Comparison of ENCODE assay signal across 17 cellular contexts in the genomic region with DNA sequence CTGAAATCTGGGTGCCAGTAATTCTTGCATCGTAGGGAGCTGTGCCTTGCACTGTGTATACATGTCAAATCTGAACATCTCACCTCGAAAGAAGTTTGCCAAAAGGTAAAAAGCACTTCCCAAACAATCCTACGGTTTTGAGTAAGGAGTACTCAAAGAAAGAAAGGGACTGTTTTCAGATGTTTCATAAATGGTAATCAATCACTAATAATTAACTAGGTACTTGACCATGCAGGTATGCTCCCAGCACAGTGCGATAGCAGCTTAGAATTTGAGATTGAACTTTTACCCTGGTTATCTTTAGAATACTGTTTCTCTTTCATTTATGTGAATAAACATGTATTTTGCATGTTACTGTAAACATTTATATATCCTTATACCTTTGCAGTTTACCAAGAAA. TPM values are rescaled to one million over a fixed set of nuclear protein-coding genes. Genes with fewer than 3 reads are reported as not detected.
DNase-seq lines count a peak whose midpoint lies in the region; ATAC-seq, FAIRE-seq and TF ChIP-seq lines count a peak whose summit lies in the region.
"Had no signal": no experiment of that assay in that cellular context is flagged by ENCODE, and none has a peak within 500 bp of the region (broad histone marks: within the 10 kb centered on the region; RNA-seq: fewer than 3 reads in every experiment).

No MANE protein-coding gene starts in this region.

- no peaks in the 10 kb centered on the region for H3K36me3 ChIP-seq in GM12878 (ENCODE audit: control insufficient read depth in 2 of 2, insufficient read depth in 2 of 2, low read length in 1 of 2)
- H3K36me3 ChIP-seq in naive thymus-derived CD4-positive, alpha-beta T cell (ENCODE audit: control insufficient read depth in 2 of 3, insufficient read depth in 3 of 3, low read length in 3 of 3) = no peaks in the 10 kb centered on the region
- H3K36me3 ChIP-seq in gastroesophageal sphincter = no peaks in the 10 kb centered on the region

- H4K20me1 ChIP-seq in GM12878 (ENCODE audit: control insufficient read depth, insufficient read depth) = no peaks in the 10 kb centered on the region

- H3K36me3 Mint-ChIP-seq in naive thymus-derived CD4-positive, alpha-beta T cell = peaks cover 0 to 25% (median 8%) of the 10 kb centered on the region in 5 donors

- H3K4me3 ChIP-seq in A549 = no peak overlapping the region
- H3K4me3 ChIP-seq in GM12878 = no peak overlapping the region
- H3K4me3 ChIP-seq in naive thymus-derived CD4-positive, alpha-beta T cell (ENCODE audit: low read length) = no peak overlapping the region
- H3K4me3 ChIP-seq in gastroesophageal sphincter = no peak overlapping the region
- H3K4me3 ChIP-seq: SJSA1 had no signal

- peak overlapping the region; percentile 56 for H3K4me2 ChIP-seq in A549
- H3K4me2 ChIP-seq in GM12878 (ENCODE audit: control insufficient read depth, insufficient read depth) = no peak overlapping the region

- TF ChIP-seq POLR2A in A549 (IDR thresholded peaks at IDR 0.05; ENCODE audit: low read length) (no peak), GM12878 (IDR thresholded peaks at IDR 0.05; ENCODE audit: low read depth, low read length) (no peak), gastroesophageal sphincter (IDR thresholded peaks at IDR 0.05) (no peak)

- H3K27ac ChIP-seq in A549 (peak overlapping the region; percentile 35 to 45; a peak in 4 of 6 replicates), GM12878 (ENCODE audit: control insufficient read depth, insufficient read depth) (no peak overlapping the region), gastroesophageal sphincter (no peak overlapping the region)
- H3K27ac ChIP-seq in naive thymus-derived CD4-positive, alpha-beta T cell (ENCODE audit: low read depth, low read length) = no peak overlapping the region
- H3K27ac ChIP-seq: RWPE1, SJSA1 had no signal

- H3K4me1 Mint-ChIP-seq in naive thymus-derived CD4-positive, alpha-beta T cell = peaks cover 35 to 88% (median 81%) of the 10 kb centered on the region in 7 donors

- intact Hi-C loops in GM12878 (cut with micrococcal nuclease; ENCODE audit: unreplicated experiment) = no loop called here
- intact Hi-C loops in naive thymus-derived CD4-positive, alpha-beta T cell (cut with micrococcal nuclease) = no loop called here

- DNase-seq in A549 (ENCODE audit: low read depth in 1 of 2, low spot score in 1 of 2) = no peak
- DNase-seq in GM18507 (ENCODE audit: extremely low spot score, insufficient read length, low read depth) = no peak
- DNase-seq in GM12878 (ENCODE audit: low read depth, low spot score) = no peak
- no peak for DNase-seq in naive thymus-derived CD4-positive, alpha-beta T cell
- DNase-seq in NCI-H510A treated with DMSO at 0.1 percent for 48 hours (lab: John Stamatoyannopoulos, UW) = no peak
- no peak for DNase-seq in COLO668 (lab: John Stamatoyannopoulos, UW; ENCODE audit: unreplicated experiment)
- DNase-seq in COLO829 (ENCODE audit: low spot score) = no peak
- DNase-seq: AML-193; H7; KBM-7; NCI-H1436 treated with DMSO at 0.1 percent for 48 hours; NCI-H2081 treated with DMSO at 0.1 percent for 48 hours; NCI-H526; NK-92 treated with Interleukin-12 subunit alpha and Interleukin-12 subunit beta, amount 100 ng/mL, for 24 hours had no signal

- H3K9me3 ChIP-seq in A549 (no peaks in the 10 kb centered on the region), GM12878 (replicated peaks; ENCODE audit: control insufficient read depth, insufficient read depth, low read length) (no peaks in the 10 kb centered on the region), gastroesophageal sphincter (no peaks in the 10 kb centered on the region)
- H3K9me3 ChIP-seq in naive thymus-derived CD4-positive, alpha-beta T cell (ENCODE audit: control insufficient read depth in 2 of 3, low read length in 3 of 3) = no peaks in the 10 kb centered on the region
- H3K9me3 ChIP-seq: SJSA1 had no signal

- CTCF ChIA-PET in A549 (lab: Yijun Ruan, JAX) (interaction anchor here (1.0 to 1.2 kb wide), 2 partner anchors 80 to 226 kb away, joined by 3 to 4 read pairs; no protein-coding TSS in a partner anchor), GM12878 (lab: Yijun Ruan, JAX) (interaction anchor here (0.5 kb wide), 1 partner anchor 831 kb away, joined by 3 read pairs; no protein-coding TSS in a partner anchor)
- CTCF ChIA-PET in naive thymus-derived CD4-positive, alpha-beta T cell (lab: Charles Lee) = interaction anchor here (0.6 to 1.5 kb wide), 2 partner anchors 9 to 13 kb away, joined by 3 to 4 read pairs; no protein-coding TSS in a partner anchor

- H3K27me3 Mint-ChIP-seq in naive thymus-derived CD4-positive, alpha-beta T cell = no peaks in the 10 kb centered on the region

- 45% methylated on average over 4 of the region's 4 CpGs for WGBS in A549 (ENCODE audit: missing lambda C conversion rate)
- 0% methylated on average over 4 of the region's 4 CpGs for WGBS in GM12878 (ENCODE audit: insufficient coverage, insufficient replicate concordance, low lambda C conversion rate, missing lambda C conversion rate)
- WGBS in gastroesophageal sphincter (ENCODE audit: low coverage in 1 of 2), 2 donors = 64 to 81% methylated on average over 4 of the region's 4 CpGs

- no peak for ATAC-seq in A549
- peak; percentile 81 for ATAC-seq in GM12878
- no peak for ATAC-seq in naive thymus-derived CD4-positive, alpha-beta T cell
- ATAC-seq in gastroesophageal sphincter = no peak

- no peak overlapping the region for H3K9ac ChIP-seq in GM12878 (ENCODE audit: control insufficient read depth, insufficient read depth, low read length)

- H3K27me3 ChIP-seq in GM12878 (replicated peaks in 1 of 2; ENCODE audit: control insufficient read depth in 2 of 2, insufficient read depth in 2 of 2, low read length in 1 of 2) (no peaks in the 10 kb centered on the region), gastroesophageal sphincter (no peaks in the 10 kb centered on the region)
- no peaks in the 10 kb centered on the region for H3K27me3 ChIP-seq in naive thymus-derived CD4-positive, alpha-beta T cell (ENCODE audit: control insufficient read depth in 2 of 2, insufficient read depth in 2 of 2, low read length in 2 of 2)
- H3K27me3 ChIP-seq: SJSA1 had no signal

- no peak for FAIRE-seq in A549 (lab: Jason Lieb, UNC)
- FAIRE-seq in GM18507 (lab: Jason Lieb, UNC) = peak; percentile 29
- no peak for FAIRE-seq in GM12878 (lab: Jason Lieb, UNC)

- TF ChIP-seq CTCF in A549 (IDR thresholded peaks at IDR 0.05) = no peak
- TF ChIP-seq CTCF in GM12878 (IDR thresholded peaks at IDR 0.05 in 2 of 3, conservative IDR thresholded peaks at IDR 0.05 in 1 of 3; ENCODE audit: control insufficient read depth in 2 of 3, extremely low read depth in 1 of 3, insufficient read depth in 1 of 3, low read depth in 3 of 3, low read length in 3 of 3) = no peak
- no peak for TF ChIP-seq CTCF in gastroesophageal sphincter (IDR thresholded peaks at IDR 0.05)

- peaks cover 71% of the 10 kb centered on the region for H3K4me1 ChIP-seq in A549
- no peaks in the 10 kb centered on the region for H3K4me1 ChIP-seq in GM12878 (ENCODE audit: control insufficient read depth, insufficient read depth, low read length)
- H3K4me1 ChIP-seq in naive thymus-derived CD4-positive, alpha-beta T cell (ENCODE audit: control insufficient read depth in 2 of 2, insufficient read depth in 2 of 2, low read length in 2 of 2) = peaks cover 6 to 71% of the 10 kb centered on the region in 2 donors
- H3K4me1 ChIP-seq in gastroesophageal sphincter = peaks cover 0 to 54% (median 10%) of the 10 kb centered on the region in 3 donors
- H3K4me1 ChIP-seq: SJSA1 had no signal

- RAD21 ChIA-PET in GM12878 (lab: Charles Lee; ENCODE audit: unreplicated experiment) = interaction anchor here (0.8 to 0.9 kb wide), 2 partner anchors 37 to 52 kb away, joined by 3 to 4 read pairs; no protein-coding TSS in a partner anchor

- SMC1A ChIA-PET in GM12878 (lab: Charles Lee; ENCODE audit: uncharacterized antibody, unreplicated experiment) = interaction anchor here (0.6 to 1.1 kb wide), 6 partner anchors 14 to 331 kb away, joined by 3 to 4 read pairs (median 3); no protein-coding TSS in a partner anchor

- peak overlapping the region in 7 of 9 donors; percentile 2 to 90 (median 62) for H3K27ac Mint-ChIP-seq in naive thymus-derived CD4-positive, alpha-beta T cell

- H3K4me3 Mint-ChIP-seq in naive thymus-derived CD4-positive, alpha-beta T cell = peak overlapping the region in 3 of 10 donors; percentile 44 to 86 (median 74)

- no peak for TF ChIP-seq RAD21 in A549 (conservative IDR thresholded peaks at IDR 0.05 in 1 of 2, IDR thresholded peaks at IDR 0.05 in 1 of 2)
- no peak for TF ChIP-seq RAD21 in GM12878 (IDR thresholded peaks at IDR 0.05; ENCODE audit: insufficient read depth, low read depth, low read length)

- POLR2A ChIA-PET in A549 (lab: Yijun Ruan, JAX) = no interaction called here
- POLR2A ChIA-PET in GM12878 (lab: Charles Lee) = interaction anchor here (0.6 to 1.4 kb wide), 2 partner anchors 13 to 28 kb away, joined by 3 to 5 read pairs; no protein-coding TSS in a partner anchor
- POLR2A ChIA-PET in naive thymus-derived CD4-positive, alpha-beta T cell (lab: Charles Lee) = no interaction called here

- in situ Hi-C loops in GM12878 (cut with MboI) = no loop called here

- TF ChIP-seq EP300 in A549 (IDR thresholded peaks at IDR 0.05) (no peak), GM12878 (IDR thresholded peaks at IDR 0.05; ENCODE audit: borderline replicate concordance in 1 of 2, control insufficient read depth in 1 of 2, low read depth in 2 of 2, low read length in 2 of 2) (no peak), gastroesophageal sphincter (IDR thresholded peaks at IDR 0.05) (no peak)

- H3K79me2 ChIP-seq in GM12878 (ENCODE audit: control insufficient read depth, insufficient read depth, low read length) = no peaks in the 10 kb centered on the region

- peaks cover 0 to 6% (median 0%) of the 10 kb centered on the region in 11 donors for H3K9me3 Mint-ChIP-seq in naive thymus-derived CD4-positive, alpha-beta T cell

- no peak overlapping the region for H2AFZ ChIP-seq in GM12878 (ENCODE audit: control insufficient read depth, low read depth, low read length)

- no TSS peak for BruUV-seq in GM12878 (replicated peaks; lab: Mats Ljungman, UMichigan)

RNA-seq across cellular contexts. Expression of a gene that starts 39.0 kb away (rescaled TPM):
- polyA plus RNA-seq in A549 (2011; rRNA removed) = 65.0 and 79.7 TPM in 2 replicates
- 22.5 and 28.8 TPM in 2 replicates for polyA plus RNA-seq in A549 (2012; cell fraction: cytosol; rRNA removed)
- polyA plus RNA-seq in A549 (2012; cell fraction: nucleus; rRNA removed) = 33.6 and 40.4 TPM in 2 replicates
- polyA plus RNA-seq in A549 (2017; fragmentation: RNase III; extraction: RNeasy Plus Mini Kit Qiagen cat#74134 plus additional on column Dnase treatment) = 28.1 to 28.8 TPM (median 28.1 TPM) in 3 replicates
- 66.8 and 80.3 TPM in 2 replicates for polyA minus RNA-seq in A549 (2011; rRNA and poly(A)+ RNA removed)
- 6.1 and 11.4 TPM in 2 replicates for total RNA-seq in GM12878 (2013; cell fraction: nucleolus; rRNA removed)
- total RNA-seq in GM12878 (2014; rRNA removed) = 0.49 and 0.56 TPM in 2 replicates
- total RNA-seq in GM12878 (2014; rRNA removed; fragmentation: Illumina TruSeq; extraction: Trizol) = 1.3 and 1.5 TPM in 2 replicates
- total RNA-seq in GM12878 (2021) = 1.9 and 2.3 TPM in 2 replicates
- 0.22 TPM for polyA plus RNA-seq in GM12878 (2011; ENCODE audit: low read depth)
- polyA plus RNA-seq in GM12878 (2011; rRNA removed) = 13.6 and 14.6 TPM in 2 replicates
- polyA plus RNA-seq in GM12878 (2011; cell fraction: cytosol; rRNA removed) = 10.5 and 11.9 TPM in 2 replicates
- polyA plus RNA-seq in GM12878 (2011; cell fraction: nucleus; rRNA removed) = 10.3 and 13.3 TPM in 2 replicates
- polyA plus RNA-seq in GM12878 (2012) = 0.31 and 0.35 TPM in 2 replicates
- 1.00 and 1.1 TPM in 2 replicates for polyA plus RNA-seq in GM12878 (2014; fragmentation: Illumina TruSeq; extraction: Trizol)
- polyA plus RNA-seq in GM12878 (2014; fragmentation: Nextera tagmentation; extraction: Ambion mirVana) = under 1 TPM; 0.11 to 0.27 TPM
- 0.64 and 0.89 TPM in 2 replicates for polyA plus RNA-seq in GM12878 (2014; rRNA removed)
- under 1 TPM; 0.29 to 0.79 TPM for polyA plus RNA-seq in GM12878 (2016; fragmentation: Nextera tagmentation; extraction: Ambion mirVana)
- polyA minus RNA-seq in GM12878 (2011; rRNA and poly(A)+ RNA removed) = 23.4 and 24.2 TPM in 2 replicates
- 7.8 and 8.3 TPM in 2 replicates for polyA minus RNA-seq in GM12878 (2011; cell fraction: cytosol; rRNA and poly(A)+ RNA removed)
- polyA minus RNA-seq in GM12878 (2011; cell fraction: nucleus; rRNA and poly(A)+ RNA removed) = 16.0 and 33.5 TPM in 2 replicates
- total RNA-seq in naive thymus-derived CD4-positive, alpha-beta T cell = 100 to 1,000 TPM in 4 of 5 experiments, 10 to 100 TPM in 1; 94.1 to 186 (median 154) TPM
- polyA plus RNA-seq in naive thymus-derived CD4-positive, alpha-beta T cell = 1 to 10 TPM; 4.1 to 4.9 TPM
- 10 to 100 TPM; 26.0 to 89.0 (median 32.8) TPM for total RNA-seq in gastroesophageal sphincter

Comparison
In these comparisons a context has a peak if more than half of its experiments do, and no peak if none do; other contexts are left out.
1. H3K27ac ChIP-seq: peak in A549 (2 of 2); none in GM12878 (single experiment), naive thymus-derived CD4-positive, alpha-beta T cell (single experiment) and gastroesophageal sphincter (0 of 4).